ENCODE assay signal across 1 cellular context in genomic region chr19:38676023-38676877, GRCh38.
TF ChIP-seq lines count a peak whose summit lies in the region.

No MANE protein-coding gene starts in this region.

TF ChIP-seq in H1, 55 proteins besides CTCF, POLR2A, EP300 and RAD21:
- TF ChIP-seq ASH2L (IDR thresholded peaks at IDR 0.05; ENCODE audit: low read length) = no peak
- TF ChIP-seq POLR2AphosphoS5 (IDR thresholded peaks at IDR 0.05; ENCODE audit: low read depth, low read length) = 0 out of 2 replicates have a peak, but pooled peaks have one; percentile 16
